In genomic region chr5:32312682-32313523, GRCh38 we compare ENCODE assay signal across 1 cellular context.
TF ChIP-seq lines count a peak whose summit lies in the region.

Gene MTMR12, minus strand, starts transcription at chr5:32312939. Its CDS starts 101 bp downstream, at chr5:32312838.

TF ChIP-seq in HepG2, 621 proteins besides CTCF, POLR2A, EP300 and RAD21 (continued from another document and continues in another):
- TF ChIP-seq ZHX2 (IDR thresholded peaks at IDR 0.05; ENCODE audit: low read depth) = no peak
- TF ChIP-seq ZHX2 (CRISPR knock-in tag; IDR thresholded peaks at IDR 0.05; ENCODE audit: borderline replicate concordance) = no peak
- TF ChIP-seq, protein P1, sequence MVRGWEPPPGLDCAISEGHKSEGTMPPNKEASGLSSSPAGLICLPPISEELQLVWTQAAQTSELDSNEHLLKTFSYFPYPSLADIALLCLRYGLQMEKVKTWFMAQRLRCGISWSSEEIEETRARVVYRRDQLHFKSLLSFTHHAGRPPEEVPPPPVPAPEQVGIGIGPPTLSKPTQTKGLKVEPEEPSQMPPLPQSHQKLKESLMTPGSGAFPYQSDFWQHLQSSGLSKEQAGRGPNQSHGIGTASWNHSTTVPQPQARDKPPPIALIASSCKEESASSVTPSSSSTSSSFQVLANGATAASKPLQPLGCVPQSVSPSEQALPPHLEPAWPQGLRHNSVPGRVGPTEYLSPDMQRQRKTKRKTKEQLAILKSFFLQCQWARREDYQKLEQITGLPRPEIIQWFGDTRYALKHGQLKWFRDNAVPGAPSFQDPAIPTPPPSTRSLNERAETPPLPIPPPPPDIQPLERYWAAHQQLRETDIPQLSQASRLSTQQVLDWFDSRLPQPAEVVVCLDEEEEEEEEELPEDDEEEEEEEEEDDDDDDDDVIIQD (CRISPR knock-in tag; IDR thresholded peaks at IDR 0.05; ENCODE audit: low read depth) = peak; percentile 84
- no peak for TF ChIP-seq ZNF572 (CRISPR knock-in tag; IDR thresholded peaks at IDR 0.05)
- TF ChIP-seq CHCHD3 (CRISPR knock-in tag; IDR thresholded peaks at IDR 0.05) = no peak
- TF ChIP-seq NR2F6 (IDR thresholded peaks at IDR 0.05) = no peak
- no peak for TF ChIP-seq NR2F6 (CRISPR knock-in tag; IDR thresholded peaks at IDR 0.05)
- TF ChIP-seq RBFOX2 (IDR thresholded peaks at IDR 0.05; ENCODE audit: low read depth, low read length) = peak; percentile 89
- no peak for TF ChIP-seq AKAP8 (CRISPR knock-in tag; IDR thresholded peaks at IDR 0.05)
- TF ChIP-seq PHF8 (CRISPR knock-in tag; IDR thresholded peaks at IDR 0.05) = peak; percentile 66
- 0 out of 2 replicates have a peak, but pooled peaks have one; percentile 30 for TF ChIP-seq HOXD1 (CRISPR knock-in tag; IDR thresholded peaks at IDR 0.05)
- TF ChIP-seq SSRP1 (CRISPR knock-in tag; IDR thresholded peaks at IDR 0.05) = no peak
- TF ChIP-seq, protein P2, sequence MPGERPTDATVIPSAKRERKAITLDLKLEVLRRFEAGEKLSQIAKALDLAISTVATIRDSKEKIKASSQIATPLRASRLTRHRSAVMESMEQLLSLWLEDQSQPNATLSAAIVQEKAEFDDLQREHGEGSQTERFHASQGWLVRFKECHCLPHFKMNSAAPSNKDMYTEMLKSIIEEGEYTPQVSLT (CRISPR knock-in tag; IDR thresholded peaks at IDR 0.05; ENCODE audit: borderline replicate concordance, low read depth) = no peak
- no peak for TF ChIP-seq TAF15 (IDR thresholded peaks at IDR 0.05; ENCODE audit: low read depth, low read length, poor library complexity, severe bottlenecking)
- TF ChIP-seq ZNF468 (CRISPR knock-in tag; IDR thresholded peaks at IDR 0.05) = 0 out of 2 replicates have a peak, but pooled peaks have one; percentile 70
- no peak for TF ChIP-seq BRD4 (CRISPR knock-in tag; IDR thresholded peaks at IDR 0.05)
- peak; percentile 18; the same call in 1 of the 2 replicates for TF ChIP-seq FOXC1 (CRISPR knock-in tag; IDR thresholded peaks at IDR 0.05; ENCODE audit: borderline replicate concordance)
- no peak for TF ChIP-seq ATM (IDR thresholded peaks at IDR 0.05; ENCODE audit: borderline replicate concordance)
- no peak for TF ChIP-seq BRCA1 (CRISPR knock-in tag; IDR thresholded peaks at IDR 0.05)
- TF ChIP-seq, protein P3, sequence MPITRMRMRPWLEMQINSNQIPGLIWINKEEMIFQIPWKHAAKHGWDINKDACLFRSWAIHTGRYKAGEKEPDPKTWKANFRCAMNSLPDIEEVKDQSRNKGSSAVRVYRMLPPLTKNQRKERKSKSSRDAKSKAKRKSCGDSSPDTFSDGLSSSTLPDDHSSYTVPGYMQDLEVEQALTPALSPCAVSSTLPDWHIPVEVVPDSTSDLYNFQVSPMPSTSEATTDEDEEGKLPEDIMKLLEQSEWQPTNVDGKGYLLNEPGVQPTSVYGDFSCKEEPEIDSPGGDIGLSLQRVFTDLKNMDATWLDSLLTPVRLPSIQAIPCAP (CRISPR knock-in tag; IDR thresholded peaks at IDR 0.05; ENCODE audit: low read depth) = no peak
- no peak for TF ChIP-seq NFRKB (IDR thresholded peaks at IDR 0.05)
- no peak for TF ChIP-seq THAP9 (CRISPR knock-in tag; IDR thresholded peaks at IDR 0.05; ENCODE audit: borderline replicate concordance)
- TF ChIP-seq ZSCAN20 (CRISPR knock-in tag; IDR thresholded peaks at IDR 0.05; ENCODE audit: borderline replicate concordance) = peak; percentile 53; the same call in 1 of the 2 replicates
- TF ChIP-seq ISL2 (CRISPR knock-in tag; IDR thresholded peaks at IDR 0.05) = 0 out of 2 replicates have a peak, but pooled peaks have one; percentile 19
- no peak for TF ChIP-seq SIX4 (CRISPR knock-in tag; IDR thresholded peaks at IDR 0.05)
- TF ChIP-seq SRSF1 (optimal IDR thresholded peaks at IDR 0.05; ENCODE audit: low read depth, low read length) = no peak
- no peak for TF ChIP-seq MAFG (CRISPR knock-in tag; IDR thresholded peaks at IDR 0.05)
- no peak for TF ChIP-seq TEF (CRISPR knock-in tag; IDR thresholded peaks at IDR 0.05)
- TF ChIP-seq SOX13 (IDR thresholded peaks at IDR 0.05) = no peak; the same call in 1 of the 2 replicates
- TF ChIP-seq SOX13 (CRISPR knock-in tag; conservative IDR thresholded peaks at IDR 0.05 in 1 of 2, IDR thresholded peaks at IDR 0.05 in 1 of 2) = peak in 1 of 2 experiments; percentile 44; a peak in 1 of 4 replicates
- TF ChIP-seq ETV5 (CRISPR knock-in tag; IDR thresholded peaks at IDR 0.05; ENCODE audit: borderline replicate concordance) = no peak; the same call in 1 of the 2 replicates
- TF ChIP-seq NFE2L2 (IDR thresholded peaks at IDR 0.05; ENCODE audit: low read length) = no peak
- TF ChIP-seq RFX5 (IDR thresholded peaks at IDR 0.05; ENCODE audit: low read depth, low read length) = peak; percentile 94
- TF ChIP-seq ZNF543 (CRISPR knock-in tag; IDR thresholded peaks at IDR 0.05) = no peak
- TF ChIP-seq ATF2 (CRISPR knock-in tag; IDR thresholded peaks at IDR 0.05) = no peak
- TF ChIP-seq SNAPC2 (CRISPR knock-in tag; IDR thresholded peaks at IDR 0.05) = no peak
- no peak for TF ChIP-seq ZNF510 (CRISPR knock-in tag; IDR thresholded peaks at IDR 0.05; ENCODE audit: low read depth)
- TF ChIP-seq ZNF781 (CRISPR knock-in tag; IDR thresholded peaks at IDR 0.05; ENCODE audit: borderline replicate concordance, not compliant biosample characterization) = no peak
- TF ChIP-seq PAWR (CRISPR knock-in tag; IDR thresholded peaks at IDR 0.05; ENCODE audit: borderline replicate concordance) = no peak
- TF ChIP-seq NBN (conservative IDR thresholded peaks at IDR 0.05) = no peak
- TF ChIP-seq TCF7 (IDR thresholded peaks at IDR 0.05; ENCODE audit: low read depth) = no peak
- TF ChIP-seq BCL6 (CRISPR knock-in tag; IDR thresholded peaks at IDR 0.05) = no peak
- TF ChIP-seq ZFP36L1 (CRISPR knock-in tag; IDR thresholded peaks at IDR 0.05) = no peak
- TF ChIP-seq CBX1 (IDR thresholded peaks at IDR 0.05; ENCODE audit: low read depth) = no peak
- TF ChIP-seq, protein P4, sequence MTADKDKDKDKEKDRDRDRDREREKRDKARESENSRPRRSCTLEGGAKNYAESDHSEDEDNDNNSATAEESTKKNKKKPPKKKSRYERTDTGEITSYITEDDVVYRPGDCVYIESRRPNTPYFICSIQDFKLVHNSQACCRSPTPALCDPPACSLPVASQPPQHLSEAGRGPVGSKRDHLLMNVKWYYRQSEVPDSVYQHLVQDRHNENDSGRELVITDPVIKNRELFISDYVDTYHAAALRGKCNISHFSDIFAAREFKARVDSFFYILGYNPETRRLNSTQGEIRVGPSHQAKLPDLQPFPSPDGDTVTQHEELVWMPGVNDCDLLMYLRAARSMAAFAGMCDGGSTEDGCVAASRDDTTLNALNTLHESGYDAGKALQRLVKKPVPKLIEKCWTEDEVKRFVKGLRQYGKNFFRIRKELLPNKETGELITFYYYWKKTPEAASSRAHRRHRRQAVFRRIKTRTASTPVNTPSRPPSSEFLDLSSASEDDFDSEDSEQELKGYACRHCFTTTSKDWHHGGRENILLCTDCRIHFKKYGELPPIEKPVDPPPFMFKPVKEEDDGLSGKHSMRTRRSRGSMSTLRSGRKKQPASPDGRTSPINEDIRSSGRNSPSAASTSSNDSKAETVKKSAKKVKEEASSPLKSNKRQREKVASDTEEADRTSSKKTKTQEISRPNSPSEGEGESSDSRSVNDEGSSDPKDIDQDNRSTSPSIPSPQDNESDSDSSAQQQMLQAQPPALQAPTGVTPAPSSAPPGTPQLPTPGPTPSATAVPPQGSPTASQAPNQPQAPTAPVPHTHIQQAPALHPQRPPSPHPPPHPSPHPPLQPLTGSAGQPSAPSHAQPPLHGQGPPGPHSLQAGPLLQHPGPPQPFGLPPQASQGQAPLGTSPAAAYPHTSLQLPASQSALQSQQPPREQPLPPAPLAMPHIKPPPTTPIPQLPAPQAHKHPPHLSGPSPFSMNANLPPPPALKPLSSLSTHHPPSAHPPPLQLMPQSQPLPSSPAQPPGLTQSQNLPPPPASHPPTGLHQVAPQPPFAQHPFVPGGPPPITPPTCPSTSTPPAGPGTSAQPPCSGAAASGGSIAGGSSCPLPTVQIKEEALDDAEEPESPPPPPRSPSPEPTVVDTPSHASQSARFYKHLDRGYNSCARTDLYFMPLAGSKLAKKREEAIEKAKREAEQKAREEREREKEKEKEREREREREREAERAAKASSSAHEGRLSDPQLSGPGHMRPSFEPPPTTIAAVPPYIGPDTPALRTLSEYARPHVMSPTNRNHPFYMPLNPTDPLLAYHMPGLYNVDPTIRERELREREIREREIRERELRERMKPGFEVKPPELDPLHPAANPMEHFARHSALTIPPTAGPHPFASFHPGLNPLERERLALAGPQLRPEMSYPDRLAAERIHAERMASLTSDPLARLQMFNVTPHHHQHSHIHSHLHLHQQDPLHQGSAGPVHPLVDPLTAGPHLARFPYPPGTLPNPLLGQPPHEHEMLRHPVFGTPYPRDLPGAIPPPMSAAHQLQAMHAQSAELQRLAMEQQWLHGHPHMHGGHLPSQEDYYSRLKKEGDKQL (CRISPR knock-in tag; IDR thresholded peaks at IDR 0.05; ENCODE audit: low read depth) = no peak
- TF ChIP-seq ZFY (CRISPR knock-in tag; IDR thresholded peaks at IDR 0.05) = peak; percentile 81
